Comparison of ENCODE assay signal across 12 cellular contexts in genomic region chr20:37538003-37538402, GRCh38. TPM values are rescaled to one million over a fixed set of nuclear protein-coding genes. Genes with fewer than 3 reads are reported as not detected.
A peak's percentile ranks its signal among the peaks of the same experiment; 100 is the strongest.
DNase-seq lines count a peak whose midpoint lies in the region; ATAC-seq and TF ChIP-seq lines count a peak whose summit lies in the region.
"Had no signal": no experiment of that assay in that cellular context is flagged by ENCODE, and none has a peak within 500 bp of the region (broad histone marks: within the 10 kb centered on the region; RNA-seq: fewer than 3 reads in every experiment).

No MANE protein-coding gene starts in this region.

- TF ChIP-seq CTCF in PC-3 (conservative IDR thresholded peaks at IDR 0.05; ENCODE audit: low read depth, low read length) (no peak), retinal pigment epithelial cell (conservative IDR thresholded peaks at IDR 0.05; ENCODE audit: low read depth, low read length) (no peak)

- H3K36me3 ChIP-seq in PC-3 (ENCODE audit: low read depth, low read length), result no peaks in the 10 kb centered on the region
- H3K36me3 ChIP-seq: cardiac muscle cell, upper lobe of left lung had no signal

- H3K27ac ChIP-seq in PC-3 (ENCODE audit: low read length), result peak overlapping the region; percentile 97
- H3K27ac ChIP-seq: cardiac muscle cell, upper lobe of left lung had no signal

- DNase-seq in SIG-M5 treated with dmso at 0.1 percent for 504 hours (lab: John Stamatoyannopoulos, UW; ENCODE audit: unreplicated experiment) (peak; percentile 79), SIG-M5 (lab: John Stamatoyannopoulos, UW) (no peak), PC-3 (peak; percentile 86), retinal pigment epithelial cell (ENCODE audit: low read depth) (peak; percentile 49), NCI-H1694 treated with DMSO at 0.1 percent for 48 hours (lab: John Stamatoyannopoulos, UW) (no peak), RPMI8226 (no peak)
- DNase-seq: retina, T-helper 17 cell had no signal

- peak; percentile 55 for ATAC-seq in PC-3
- ATAC-seq in esophagus mucosa, result peak; percentile 90
- no peak for ATAC-seq in HG02678 (IDR thresholded peaks at IDR 0.05; ENCODE audit: unreplicated experiment)
- ATAC-seq: T-helper 17 cell had no signal

- POLR2A ChIA-PET in PC-3 (lab: Charles Lee; ENCODE audit: unreplicated experiment), result no interaction called here

- peaks cover 59% of the 10 kb centered on the region for H3K4me1 ChIP-seq in PC-3 (ENCODE audit: insufficient read depth, low read length)

- no peaks in the 10 kb centered on the region for H3K9me2 ChIP-seq in PC-3 (replicated peaks; ENCODE audit: low read length)

- no peaks in the 10 kb centered on the region for H3K27me3 ChIP-seq in PC-3 (ENCODE audit: low read length)
- H3K27me3 ChIP-seq: cardiac muscle cell, upper lobe of left lung had no signal

- CTCF ChIA-PET in PC-3 (lab: Charles Lee), result no interaction called here

- peaks cover 16% of the 10 kb centered on the region for H3F3A ChIP-seq in PC-3 (ENCODE audit: low read length, unreplicated experiment)

- intact Hi-C loops in PC-3 (cut with micrococcal nuclease), result no loop called here

- no peak overlapping the region for H2AFZ ChIP-seq in PC-3 (ENCODE audit: low read length)

- H3K4me3 ChIP-seq in PC-3 (ENCODE audit: low read length) (no peak overlapping the region), retinal pigment epithelial cell (ENCODE audit: low read length) (no peak overlapping the region)
- H3K4me3 ChIP-seq: cardiac muscle cell, upper lobe of left lung had no signal

- H3K79me2 ChIP-seq in PC-3 (ENCODE audit: low read length), result no peaks in the 10 kb centered on the region

- H3K4me2 ChIP-seq in PC-3 (ENCODE audit: low read length), result peak overlapping the region; percentile 41; the same call in 1 of the 2 replicates

- no peaks in the 10 kb centered on the region for H4K20me1 ChIP-seq in PC-3 (ENCODE audit: low read length)

- H3K9ac ChIP-seq in PC-3 (ENCODE audit: low read length), result no peak overlapping the region

- no peaks in the 10 kb centered on the region for H3K9me3 ChIP-seq in PC-3 (ENCODE audit: low read length)
- H3K9me3 ChIP-seq: upper lobe of left lung had no signal

- BruUV-seq in PC-3 (replicated peaks; lab: Mats Ljungman, UMichigan), result no TSS peak

RNA-seq across cellular contexts. Expression of gene BLCAP, which starts 10.3 kb away (rescaled TPM):
- total RNA-seq in PC-3 (2014; rRNA removed), result 100 and 120 TPM in 2 replicates
- total RNA-seq in esophagus mucosa, result 66.1 TPM

RNA-seq across cellular contexts. Expression of gene NNAT, which starts 17.0 kb away (rescaled TPM):
- total RNA-seq in PC-3 (2014; rRNA removed) (not detected in 2 replicates), esophagus mucosa (0.28 TPM)
- total RNA-seq: T-helper 17 cell had no signal

Comparison
In these comparisons a context has a peak if more than half of its experiments do, and no peak if none do; other contexts are left out.
1. DNase-seq: peak in SIG-M5 treated with dmso at 0.1 percent for 504 hours (single experiment), PC-3 (single experiment) and retinal pigment epithelial cell (single experiment); none in SIG-M5 (single experiment), NCI-H1694 treated with DMSO at 0.1 percent for 48 hours (single experiment) and RPMI8226 (single experiment).